In genomic region chr9:8880031-8880430, GRCh38 we compare ENCODE assay signal across 12 cellular contexts.
"Had no signal": no experiment of that assay in that cellular context is flagged by ENCODE, and none has a peak within 500 bp of the region (broad histone marks: within the 10 kb centered on the region; RNA-seq: fewer than 3 reads in every experiment).

No MANE protein-coding gene starts in this region.

- DNase-seq: activated CD4-positive, alpha-beta memory T cell treated with anti-CD3 and anti-CD28 coated beads for 36 hours; activated CD4-positive, alpha-beta T cell treated with anti-CD3 and anti-CD28 coated beads for 1 hour; activated naive CD8-positive, alpha-beta T cell treated with anti-CD3 and anti-CD28 coated beads, Interleukin-2, amount 10 ng/mL, durations not matched to agents 7 days and 5 days; activated T-cell treated with anti-CD3 and anti-CD28 coated beads, Interleukin-2, amount 50 U/mL, for 48 hours; cerebellar nuclear complex; dermis blood vessel endothelial cell; immature natural killer cell; naive thymus-derived CD8-positive, alpha-beta T cell; stomach; uterus had no signal

- ATAC-seq: esophagus mucosa; naive thymus-derived CD8-positive, alpha-beta T cell had no signal

- H3K36me3 ChIP-seq: stomach, uterus had no signal

- H3K4me3 ChIP-seq: lung, stomach, uterus had no signal

- H3K4me1 ChIP-seq: stomach, uterus had no signal

- H3K9me3 ChIP-seq: stomach, uterus had no signal

- H3K27ac ChIP-seq: stomach, uterus had no signal
